In the genomic region with DNA sequence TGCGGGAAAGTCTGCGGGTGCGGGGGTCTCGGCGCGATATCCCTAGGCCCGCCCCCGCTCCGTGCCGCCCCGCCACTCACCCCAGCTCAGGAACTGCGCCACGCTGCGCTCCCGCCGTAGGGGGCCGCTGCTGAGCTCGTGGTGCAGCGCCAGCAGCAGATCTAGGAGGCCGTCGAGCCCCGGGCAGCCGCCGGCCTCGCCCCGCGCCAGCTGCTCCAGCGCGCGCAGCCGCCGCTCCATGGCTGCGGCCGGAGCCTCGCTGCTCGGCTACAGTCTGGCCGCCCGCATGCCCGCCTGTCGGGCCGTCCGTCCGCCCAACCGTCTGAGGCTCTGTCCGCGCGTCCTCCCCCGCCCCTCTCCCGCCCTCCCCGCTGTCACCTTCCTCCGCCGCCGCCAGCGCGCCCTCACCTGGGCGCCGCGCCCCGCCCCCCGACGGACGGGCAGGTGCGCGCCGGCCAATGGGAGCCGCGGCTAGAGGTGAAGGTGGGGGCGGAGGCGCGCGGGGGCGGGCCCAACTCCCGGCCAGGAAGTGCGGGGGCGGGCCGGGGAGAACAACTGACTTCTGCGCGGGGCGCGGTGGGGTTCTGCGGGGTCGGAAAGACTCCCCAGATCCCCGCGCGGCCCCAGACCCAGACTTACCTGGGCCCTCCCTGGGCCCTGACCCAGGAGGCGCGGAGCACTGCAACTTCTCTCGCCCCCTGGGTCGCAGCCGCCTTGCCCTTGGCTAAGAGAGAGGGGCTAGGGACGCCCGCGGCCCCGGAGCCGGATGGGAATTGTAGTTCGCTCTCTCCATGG, we compare ENCODE assay signal across 8 cellular contexts. TPM values are rescaled to one million over a fixed set of nuclear protein-coding genes. Genes with fewer than 3 reads are reported as not detected.
A peak's percentile ranks its signal among the peaks of the same experiment; 100 is the strongest.
DNase-seq lines count a peak whose midpoint lies in the region; ATAC-seq and TF ChIP-seq lines count a peak whose summit lies in the region.

CDC42BPG (minus strand) TSS at position 324 of the 795 bp plus-strand sequence; CDS start at position 240, 84 bp downstream.

- H3K27ac ChIP-seq in HUES48 (ENCODE audit: low read depth, low read length) = peak within 1 kb of the TSS; percentile 83
- peak within 1 kb of the TSS; percentile 45 for H3K27ac ChIP-seq in muscle layer of duodenum (ENCODE audit: low read length)
- no peak within 1 kb of the TSS for H3K27ac ChIP-seq in uterus

- peaks cover 30% of the 10 kb centered on the region for H3K4me1 Mint-ChIP-seq in Caco-2 (ENCODE audit: low read depth, unreplicated experiment)

- H3K27me3 Mint-ChIP-seq in Caco-2 (ENCODE audit: insufficient read depth, unreplicated experiment) = no peaks in the 10 kb centered on the region

- CTCF ChIA-PET in Caco-2 (lab: Charles Lee) = interaction anchor here (0.5 to 1.5 kb wide), 22 partner anchors 18 to 1107 kb away, joined by 3 to 12 read pairs (median 4); partner anchors contain the start of genes ARL2, ATG2A, MEN1 and SAC3D1

- POLR2A ChIA-PET in Caco-2 (lab: Charles Lee) = interaction anchor here (0.6 to 1.1 kb wide), 4 partner anchors 41 to 267 kb away, joined by 3 to 9 read pairs (median 3); partner anchors contain the start of gene MAP4K2

- peaks cover 45% of the 10 kb centered on the region for H3K36me3 Mint-ChIP-seq in Caco-2 (ENCODE audit: insufficient read depth, unreplicated experiment)

- peak within 1 kb of the TSS; percentile 88 for H3K4me3 Mint-ChIP-seq in Caco-2 (ENCODE audit: unreplicated experiment)

- no peak for ATAC-seq in GM21360 (IDR thresholded peaks at IDR 0.05; ENCODE audit: unreplicated experiment)

- DNase-seq in Caco-2 = peak; percentile 91 to 96
- peak; percentile 55 to 72 for DNase-seq in NOMO-1 (lab: John Stamatoyannopoulos, UW; ENCODE audit: unreplicated experiment in 2 of 2)
- DNase-seq in activated T-cell treated with anti-CD3 and anti-CD28 coated beads for 48 hours (ENCODE audit: low read depth) = peak; percentile 59
- peak; percentile 82 to 89 for DNase-seq in erythroblast (lab: John Stamatoyannopoulos, UW)
- peak in 1 of 2 donors; percentile 53 for DNase-seq in uterus

- TF ChIP-seq POLR2A in erythroblast (IDR thresholded peaks at IDR 0.05; ENCODE audit: low read length) (no peak), uterus (IDR thresholded peaks at IDR 0.05) (no peak)

- BruUV-seq in Caco-2 (replicated peaks; lab: Mats Ljungman, UMichigan) = no TSS peak

- peak within 1 kb of the TSS; percentile 92 for H3K27ac Mint-ChIP-seq in Caco-2 (ENCODE audit: unreplicated experiment)

- H3K9me3 ChIP-seq in Caco-2 (no peaks in the 10 kb centered on the region), HUES48 (ENCODE audit: control insufficient read depth, insufficient read depth, low read length) (no peaks in the 10 kb centered on the region), muscle layer of duodenum (ENCODE audit: control insufficient read depth in 1 of 2, low read length in 2 of 2) (no peaks in the 10 kb centered on the region), uterus (no peaks in the 10 kb centered on the region)

- no peaks in the 10 kb centered on the region for H3K9me3 Mint-ChIP-seq in Caco-2 (ENCODE audit: unreplicated experiment)

- peak within 1 kb of the TSS; percentile 67; the same call in 1 of the 2 replicates for H3K9ac ChIP-seq in HUES48 (ENCODE audit: low read depth, low read length)

- no peaks in the 10 kb centered on the region for H3K27me3 ChIP-seq in Caco-2 (replicated peaks; ENCODE audit: control insufficient read depth, insufficient read depth, low read length)
- H3K27me3 ChIP-seq in HUES48 (ENCODE audit: control insufficient read depth, insufficient read depth, low read length) = no peaks in the 10 kb centered on the region
- H3K27me3 ChIP-seq in muscle layer of duodenum (ENCODE audit: low read depth, low read length) = no peaks in the 10 kb centered on the region
- H3K27me3 ChIP-seq in uterus = no peaks in the 10 kb centered on the region

- intact Hi-C loops in Caco-2 (cut with micrococcal nuclease; ENCODE audit: unreplicated experiment) (loop anchor here (5.0 kb wide), 3 partner anchors 42 to 153 kb away; partner anchors contain the start of genes BATF2, MAP4K2 and SF1), uterus (cut with DNase I; ENCODE audit: low total_unique reads) (loop anchor here (2.0 kb wide), 1 partner anchor 44 kb away; no protein-coding TSS in a partner anchor)

- peaks cover 1% of the 10 kb centered on the region; the same call in 1 of the 2 replicates for H3K36me3 ChIP-seq in Caco-2 (ENCODE audit: control insufficient read depth, insufficient read depth, low read length)
- peaks cover 8% of the 10 kb centered on the region for H3K36me3 ChIP-seq in HUES48 (ENCODE audit: control insufficient read depth, insufficient read depth, low read length)
- H3K36me3 ChIP-seq in muscle layer of duodenum (ENCODE audit: control insufficient read depth in 1 of 2, insufficient read depth in 2 of 2, low read length in 2 of 2) = no peaks in the 10 kb centered on the region
- no peaks in the 10 kb centered on the region for H3K36me3 ChIP-seq in uterus

- TF ChIP-seq CTCF in Caco-2 (IDR thresholded peaks at IDR 0.05; ENCODE audit: insufficient read depth in 1 of 2, low read depth in 1 of 2, low read length in 1 of 2, severe bottlenecking in 1 of 2, unreplicated experiment in 1 of 2) (peak; percentile 74 to 80), uterus (IDR thresholded peaks at IDR 0.05) (peak; percentile 24 to 73 (median 58))

- H3K4me3 ChIP-seq in Caco-2 (ENCODE audit: low read depth, low read length) = peak within 1 kb of the TSS; percentile 79
- H3K4me3 ChIP-seq in HUES48 (ENCODE audit: low read depth, low read length) = peak within 1 kb of the TSS; percentile 91
- peak within 1 kb of the TSS; percentile 48 to 54 for H3K4me3 ChIP-seq in muscle layer of duodenum (ENCODE audit: low read depth in 1 of 2, low read length in 2 of 2)
- peak within 1 kb of the TSS; percentile 4 to 41 for H3K4me3 ChIP-seq in uterus

- H3K4me1 ChIP-seq in Caco-2 = peaks cover 36% of the 10 kb centered on the region
- H3K4me1 ChIP-seq in HUES48 (ENCODE audit: control insufficient read depth, insufficient read depth, low read length) = peaks cover 26% of the 10 kb centered on the region
- peaks cover 10 to 19% of the 10 kb centered on the region in 2 donors for H3K4me1 ChIP-seq in muscle layer of duodenum (ENCODE audit: control insufficient read depth in 1 of 2, insufficient read depth in 2 of 2, low read length in 2 of 2)
- peaks cover 0 to 5% of the 10 kb centered on the region in 2 donors for H3K4me1 ChIP-seq in uterus

RNA-seq across cellular contexts. Expression of gene CDC42BPG, which starts in this region (rescaled TPM):
- total RNA-seq in Caco-2 (2022) (29.1 and 36.0 TPM in 2 replicates), uterus (1 to 10 TPM in 1 of 4 donors, under 1 TPM in 3; under 0.01 to 2.7 (median 0.30) TPM)

Comparison
In these comparisons a context has a peak if more than half of its experiments do, and no peak if none do; other contexts are left out.
1. H3K4me3 ChIP-seq: peak in every context shown above with its lines; median percentile 91 in HUES48; 79 in Caco-2; 51 in muscle layer of duodenum; 22 in uterus.
2. H3K27ac ChIP-seq: peak in HUES48 (single experiment) and muscle layer of duodenum (single experiment); none in uterus (0 of 2).